In genomic region chr4:143188325-143189088, GRCh38 we compare ENCODE assay signal across 11 cellular contexts. TPM values are rescaled to one million over a fixed set of nuclear protein-coding genes. Genes with fewer than 3 reads are reported as not detected.
DNase-seq lines count a peak whose midpoint lies in the region; ATAC-seq and TF ChIP-seq lines count a peak whose summit lies in the region.
"Had no signal": no experiment of that assay in that cellular context is flagged by ENCODE, and none has a peak within 500 bp of the region (broad histone marks: within the 10 kb centered on the region; RNA-seq: fewer than 3 reads in every experiment).

No MANE protein-coding gene starts in this region.

- H3K9me3 ChIP-seq in A673 (ENCODE audit: low read depth, low read length, poor library complexity, severe bottlenecking): no peaks in the 10 kb centered on the region
- no peaks in the 10 kb centered on the region for H3K9me3 ChIP-seq in mesenchymal stem cell (ENCODE audit: control insufficient read depth, low read length)

- no peak overlapping the region for H2BK15ac ChIP-seq in mesenchymal stem cell (ENCODE audit: low read depth, poor library complexity, severe bottlenecking)

- H3K79me1 ChIP-seq in mesenchymal stem cell (replicated peaks; ENCODE audit: low read length, poor library complexity, severe bottlenecking): peaks cover 2% of the 10 kb centered on the region

- BruUV-seq in A673 (replicated peaks; lab: Mats Ljungman, UMichigan): no TSS peak

- H3K27ac ChIP-seq in A673 (ENCODE audit: low read depth, low read length, poor library complexity, severe bottlenecking) (no peak overlapping the region), mesenchymal stem cell (ENCODE audit: low read length, poor library complexity, severe bottlenecking) (no peak overlapping the region)

- H2AK5ac ChIP-seq in mesenchymal stem cell (ENCODE audit: low read length, severe bottlenecking): no peak overlapping the region

- peaks cover 32% of the 10 kb centered on the region for H3K4me1 ChIP-seq in A673 (ENCODE audit: insufficient read depth, low read length, poor library complexity, severe bottlenecking)
- no peaks in the 10 kb centered on the region for H3K4me1 ChIP-seq in mesenchymal stem cell (ENCODE audit: control insufficient read depth, insufficient read depth, low read depth, low read length)

- peak overlapping the region; percentile 41 for H3K4me2 ChIP-seq in mesenchymal stem cell (ENCODE audit: low read length, poor library complexity, severe bottlenecking)

- TF ChIP-seq CTCF in A673 (conservative IDR thresholded peaks at IDR 0.05; ENCODE audit: low read depth, low read length) (no peak), HFF-Myc (IDR thresholded peaks at IDR 0.05; ENCODE audit: low read depth, low read length, missing control alignments) (no peak)

- H3K4ac ChIP-seq in mesenchymal stem cell (ENCODE audit: low read depth in 1 of 2, low read length in 2 of 2): no peak overlapping the region

- no peak overlapping the region for H3K14ac ChIP-seq in mesenchymal stem cell (ENCODE audit: low read length in 2 of 2)

- H4K8ac ChIP-seq in mesenchymal stem cell (ENCODE audit: low read length): no peak overlapping the region

- DNase-seq in A673 (ENCODE audit: low spot score) (no peak), HFF-Myc (ENCODE audit: extremely low read depth, low read depth) (no peak), astrocyte of the hippocampus (ENCODE audit: low read depth, low spot score) (peak; percentile 13), mesenchymal stem cell (no peak), medulla oblongata (ENCODE audit: extremely low spot score) (no peak), NCI-H345 treated with DMSO at 0.1 percent for 48 hours (lab: John Stamatoyannopoulos, UW; ENCODE audit: unreplicated experiment) (no peak)
- DNase-seq: GDM1, NCI-H774, posterior cingulate gyrus had no signal

- no peak overlapping the region for H2BK5ac ChIP-seq in mesenchymal stem cell (ENCODE audit: low read depth, low read length, poor library complexity, severe bottlenecking)

- peak overlapping the region; percentile 94 for H3K4me3 ChIP-seq in A673 (ENCODE audit: low read depth, low read length, poor library complexity, severe bottlenecking)
- peak overlapping the region; percentile 86 for H3K4me3 ChIP-seq in HFF-Myc (replicated peaks; ENCODE audit: low read depth, low read length)
- H3K4me3 ChIP-seq in mesenchymal stem cell (ENCODE audit: insufficient read depth in 1 of 2, low read depth in 1 of 2, low read length in 2 of 2): peak overlapping the region in 1 of 2 experiments; percentile 88

- no peak overlapping the region for H3K23ac ChIP-seq in mesenchymal stem cell (ENCODE audit: low read length in 2 of 2)

- H2BK120ac ChIP-seq in mesenchymal stem cell (ENCODE audit: low read depth, low read length): no peak overlapping the region

- intact Hi-C loops in A673 (cut with micrococcal nuclease; ENCODE audit: unreplicated experiment): no loop called here

- CTCF ChIA-PET in A673 (lab: Charles Lee): no interaction called here

- H3K27me3 ChIP-seq in A673 (replicated peaks; ENCODE audit: insufficient read depth, low read depth, low read length, poor library complexity) (no peaks in the 10 kb centered on the region), mesenchymal stem cell (ENCODE audit: control insufficient read depth in 1 of 2, insufficient read depth in 1 of 2, low read length in 2 of 2) (no peaks in the 10 kb centered on the region)

- no peak overlapping the region for H3K18ac ChIP-seq in mesenchymal stem cell (ENCODE audit: low read depth in 1 of 2, low read length in 2 of 2)

- 100% methylated on average over 1 of the region's 2 CpGs for WGBS in mesenchymal stem cell

- POLR2A ChIA-PET in A673 (lab: Charles Lee; ENCODE audit: low non-redundant PET): interaction anchor here (0.6 to 0.7 kb wide), 2 partner anchors 24 to 1759 kb away, joined by 3 to 7 read pairs; no protein-coding TSS in a partner anchor

- H3K36me3 ChIP-seq in A673 (ENCODE audit: insufficient read depth, low read length, poor library complexity, severe bottlenecking) (peaks cover 32% of the 10 kb centered on the region), mesenchymal stem cell (ENCODE audit: control insufficient read depth in 1 of 2, insufficient read depth in 2 of 2, low read depth in 1 of 2, low read length in 2 of 2) (peaks cover 3 to 52% of the 10 kb centered on the region in 2 experiments)

- peak overlapping the region; percentile 95 for H3K9ac ChIP-seq in mesenchymal stem cell (ENCODE audit: low read length)

- ATAC-seq in GM21619 (IDR thresholded peaks at IDR 0.05; ENCODE audit: unreplicated experiment) (no peak), HG02884 (IDR thresholded peaks at IDR 0.05; ENCODE audit: unreplicated experiment) (no peak)

- no peak overlapping the region for H2AFZ ChIP-seq in mesenchymal stem cell (ENCODE audit: low read depth, low read length)

- H2BK12ac ChIP-seq in mesenchymal stem cell (ENCODE audit: low read length in 2 of 2): no peak overlapping the region

- H4K91ac ChIP-seq in mesenchymal stem cell (ENCODE audit: low read length): no peak overlapping the region

RNA-seq across cellular contexts. Expression of gene USP38, which starts 3.8 kb away (rescaled TPM):
- 18.4 and 21.2 TPM in 2 replicates for total RNA-seq in A673 (2021)
- 9.8 TPM for polyA plus RNA-seq in mesenchymal stem cell (2013, experiment 1 of 2)
- polyA plus RNA-seq in mesenchymal stem cell (2013, experiment 2 of 2): 9.8 TPM
